ENCODE assay signal across 8 cellular contexts in the genomic region with DNA sequence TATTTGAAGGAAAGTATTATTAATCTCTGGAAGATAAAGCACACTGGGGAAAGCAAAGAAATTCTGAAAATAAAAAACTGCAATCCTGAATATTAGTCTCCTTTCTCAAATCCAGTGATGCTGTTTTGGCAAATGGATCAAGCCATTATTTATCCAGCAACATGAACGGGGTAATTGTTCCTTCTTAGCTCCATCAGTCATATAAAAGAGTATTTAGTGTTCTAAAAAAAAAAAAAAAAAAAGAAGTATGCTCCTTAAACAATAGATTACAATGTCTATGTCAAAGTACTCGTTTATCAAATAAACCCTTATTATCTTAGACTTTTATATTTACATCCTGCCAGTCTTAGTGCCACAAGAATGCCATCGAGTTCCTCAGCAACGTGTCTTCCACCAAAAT. TPM values are rescaled to one million over a fixed set of nuclear protein-coding genes. Genes with fewer than 3 reads are reported as not detected.
DNase-seq lines count a peak whose midpoint lies in the region; ATAC-seq and TF ChIP-seq lines count a peak whose summit lies in the region.

No MANE protein-coding gene starts in this region.

- H2AFZ ChIP-seq in MM.1S (ENCODE audit: low read length) = no peak overlapping the region

- no peaks in the 10 kb centered on the region; the same call in none of the 2 replicates for H4K20me1 ChIP-seq in MM.1S (ENCODE audit: insufficient read depth, low read length)

- POLR2A ChIA-PET in BJ (lab: Charles Lee) = no interaction called here

- CTCF ChIA-PET in BJ (lab: Yijun Ruan, JAX) = interaction anchor here (1.1 kb wide), 1 partner anchor 11 kb away, joined by 4 read pairs; no protein-coding TSS in a partner anchor

- H3K27ac Mint-ChIP-seq in dendritic cell treated with granulocyte-macrophage colony-stimulating factor and Interleukin-4, amounts not matched to agents 40 ng/mL and 50 ng/mL, for 4 days = peak overlapping the region; percentile 82
- H3K27ac Mint-ChIP-seq in natural killer cell treated with Interleukin-12 subunit alpha and Interleukin-12 subunit beta and Interleukin-15 and Interleukin-18, amount 100 ng/mL, for 72 hours = peak overlapping the region; percentile 84 to 89

- H3K4me3 Mint-ChIP-seq in dendritic cell treated with granulocyte-macrophage colony-stimulating factor and Interleukin-4, amounts not matched to agents 40 ng/mL and 50 ng/mL, for 4 days = no peak overlapping the region
- peak overlapping the region; percentile 92 for H3K4me3 Mint-ChIP-seq in natural killer cell treated with Interleukin-12 subunit alpha and Interleukin-12 subunit beta and Interleukin-15 and Interleukin-18, amount 100 ng/mL, for 72 hours

- no peak for ATAC-seq in natural killer cell treated with Interleukin-12 subunit alpha and Interleukin-12 subunit beta and Interleukin-15 and Interleukin-18, amount 100 ng/mL, for 72 hours
- ATAC-seq in GM19023 (IDR thresholded peaks at IDR 0.05; ENCODE audit: unreplicated experiment) = no peak
- ATAC-seq in HG02588 (IDR thresholded peaks at IDR 0.05; ENCODE audit: unreplicated experiment) = no peak

- peaks cover 60% of the 10 kb centered on the region for H3K79me2 ChIP-seq in MM.1S (ENCODE audit: low read length)

- H3K9me3 ChIP-seq in MM.1S (replicated peaks; ENCODE audit: insufficient read depth, low read length) = no peaks in the 10 kb centered on the region

- no peaks in the 10 kb centered on the region for H3K9me2 ChIP-seq in MM.1S (replicated peaks; ENCODE audit: insufficient read depth, low read length)

- H3K4me1 ChIP-seq in MM.1S (ENCODE audit: low read length) = peaks cover 12% of the 10 kb centered on the region; the same call in 1 of the 2 replicates

- no peak for TF ChIP-seq CTCF in BJ (IDR thresholded peaks at IDR 0.05; ENCODE audit: insufficient read depth, low read depth, low read length)
- TF ChIP-seq CTCF in MM.1S (IDR thresholded peaks at IDR 0.05; ENCODE audit: low read length) = no peak

- H3K4me3 ChIP-seq in BJ (ENCODE audit: low read depth, low read length) (peak overlapping the region; percentile 92), MM.1S (ENCODE audit: low read length) (peak overlapping the region; percentile 89)

- H3K9ac ChIP-seq in MM.1S (ENCODE audit: low read length) = peak overlapping the region; percentile 85; the same call in 1 of the 2 replicates

- H3K27me3 ChIP-seq in BJ (ENCODE audit: control insufficient read depth, insufficient read depth, low read length) (no peaks in the 10 kb centered on the region), MM.1S (replicated peaks; ENCODE audit: insufficient read depth, low read length) (no peaks in the 10 kb centered on the region)

- DNase-seq in BJ (ENCODE audit: low read depth) (no peak), MM.1S (no peak), NCI-H128 (lab: John Stamatoyannopoulos, UW; ENCODE audit: unreplicated experiment) (no peak), NCI-H2081 (lab: John Stamatoyannopoulos, UW) (no peak)
- DNase-seq in natural killer cell treated with Interleukin-12 subunit alpha and Interleukin-12 subunit beta and Interleukin-15 and Interleukin-18, amount 100 ng/mL, for 72 hours (ENCODE audit: low spot score) = no peak

- peaks cover 31% of the 10 kb centered on the region for H3K4me1 Mint-ChIP-seq in dendritic cell treated with granulocyte-macrophage colony-stimulating factor and Interleukin-4, amounts not matched to agents 40 ng/mL and 50 ng/mL, for 4 days (ENCODE audit: low read depth)
- H3K4me1 Mint-ChIP-seq in natural killer cell treated with Interleukin-12 subunit alpha and Interleukin-12 subunit beta and Interleukin-15 and Interleukin-18, amount 100 ng/mL, for 72 hours (ENCODE audit: low read depth in 2 of 2) = peaks cover 23 to 38% of the 10 kb centered on the region in 2 donors

- H3K9me3 Mint-ChIP-seq in dendritic cell treated with granulocyte-macrophage colony-stimulating factor and Interleukin-4, amounts not matched to agents 40 ng/mL and 50 ng/mL, for 4 days = no peaks in the 10 kb centered on the region
- no peaks in the 10 kb centered on the region for H3K9me3 Mint-ChIP-seq in natural killer cell treated with Interleukin-12 subunit alpha and Interleukin-12 subunit beta and Interleukin-15 and Interleukin-18, amount 100 ng/mL, for 72 hours

- H3K4me2 ChIP-seq in MM.1S (ENCODE audit: low read depth, low read length) = peak overlapping the region; percentile 73

- no peaks in the 10 kb centered on the region for H3K27me3 Mint-ChIP-seq in dendritic cell treated with granulocyte-macrophage colony-stimulating factor and Interleukin-4, amounts not matched to agents 40 ng/mL and 50 ng/mL, for 4 days
- H3K27me3 Mint-ChIP-seq in natural killer cell treated with Interleukin-12 subunit alpha and Interleukin-12 subunit beta and Interleukin-15 and Interleukin-18, amount 100 ng/mL, for 72 hours = no peaks in the 10 kb centered on the region

- peaks cover 14% of the 10 kb centered on the region for H3K36me3 Mint-ChIP-seq in dendritic cell treated with granulocyte-macrophage colony-stimulating factor and Interleukin-4, amounts not matched to agents 40 ng/mL and 50 ng/mL, for 4 days (ENCODE audit: low read depth)
- peaks cover 13% of the 10 kb centered on the region for H3K36me3 Mint-ChIP-seq in natural killer cell treated with Interleukin-12 subunit alpha and Interleukin-12 subunit beta and Interleukin-15 and Interleukin-18, amount 100 ng/mL, for 72 hours

- no peaks in the 10 kb centered on the region for H3K36me3 ChIP-seq in BJ (ENCODE audit: control insufficient read depth, insufficient read depth, low read length)
- no peaks in the 10 kb centered on the region for H3K36me3 ChIP-seq in MM.1S (replicated peaks; ENCODE audit: insufficient read depth, low read length)

- H3K27ac ChIP-seq in MM.1S (ENCODE audit: low read length) = no peak overlapping the region

- intact Hi-C loops in dendritic cell treated with granulocyte-macrophage colony-stimulating factor and Interleukin-4, amounts not matched to agents 40 ng/mL and 50 ng/mL, for 4 days (cut with micrococcal nuclease) = loop anchor here (5.0 kb wide), 1 partner anchor 137 kb away; no protein-coding TSS in a partner anchor

- peaks cover 17% of the 10 kb centered on the region for H3F3A ChIP-seq in MM.1S (ENCODE audit: insufficient read depth, low read length)

RNA-seq across cellular contexts. Expression of a gene that starts 1.3 kb away (rescaled TPM):
- 23.4 and 56.3 TPM in 2 replicates for polyA plus RNA-seq in BJ (2011; rRNA removed)
- polyA minus RNA-seq in BJ (2011; rRNA and poly(A)+ RNA removed) = 22.8 and 33.0 TPM in 2 replicates
- 100 to 1,000 TPM in 1 of 2 donors, 10 to 100 TPM in 1; 78.0 to 161 TPM for total RNA-seq in natural killer cell treated with Interleukin-12 subunit alpha and Interleukin-12 subunit beta and Interleukin-15 and Interleukin-18, amount 100 ng/mL, for 72 hours
